17 cellular contexts compared by ENCODE assay signal in genomic region chr14:65975865-65976264, GRCh38.
"Had no signal": no experiment of that assay in that cellular context is flagged by ENCODE, and none has a peak within 500 bp of the region (broad histone marks: within the 10 kb centered on the region; RNA-seq: fewer than 3 reads in every experiment).

No MANE protein-coding gene starts in this region.

- DNase-seq: IMR-90, Karpas-422, KG1, MG63, NCI-H1092, NCI-H1105 treated with DMSO at 0.1 percent for 48 hours, NCI-H1417 treated with DMSO at 0.1 percent for 48 hours, NCI-H1694, NCI-H187 treated with DMSO at 0.1 percent for 48 hours, NCI-H2029 treated with DMSO at 0.1 percent for 48 hours, NCI-H2227 treated with DMSO at 0.1 percent for 48 hours, NCI-H526 treated with DMSO at 0.1 percent for 48 hours, NCI-H774, Right ventricle myocardium superior, RPMI8226, SIG-M5, T-helper 1 cell had no signal

- H3K36me3 ChIP-seq: MG63 had no signal

- H3K9me3 ChIP-seq: MG63 had no signal

- H3K4me3 ChIP-seq: MG63 had no signal

- H3K27me3 ChIP-seq: MG63 had no signal
